8 cellular contexts compared by ENCODE assay signal in the genomic region with DNA sequence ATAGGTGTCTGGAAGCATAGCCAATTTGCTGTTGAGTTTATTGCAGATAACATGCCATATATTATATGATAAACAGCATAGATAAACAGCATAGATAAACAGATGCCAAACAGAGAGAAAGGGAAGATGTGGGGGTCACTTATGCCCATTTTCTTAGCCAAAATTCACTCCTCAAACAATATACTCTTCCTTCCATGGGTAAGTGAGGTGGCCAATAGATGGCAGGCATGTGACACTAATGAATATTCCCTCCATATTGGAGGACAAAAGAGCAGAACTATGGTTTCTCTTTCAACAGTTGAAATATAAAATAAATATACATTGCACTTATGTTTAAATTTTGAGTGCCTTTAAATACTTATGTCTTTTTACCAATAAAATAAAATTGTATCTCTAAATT.
DNase-seq lines count a peak whose midpoint lies in the region; ATAC-seq, FAIRE-seq and TF ChIP-seq lines count a peak whose summit lies in the region.

No MANE protein-coding gene starts in this region.

- H3K36me3 ChIP-seq in pancreas = no peaks in the 10 kb centered on the region

- intact Hi-C loops in pancreas (cut with DNase I) = no loop called here

- H3K27ac ChIP-seq in pancreas = no peak overlapping the region

- ATAC-seq in GM18868 (IDR thresholded peaks at IDR 0.05; ENCODE audit: unreplicated experiment) = peak; percentile 69
- ATAC-seq in pancreas = peak; percentile 58 to 76 (median 71)
- no peak for ATAC-seq in GM18517 (IDR thresholded peaks at IDR 0.05; ENCODE audit: unreplicated experiment)
- no peak for ATAC-seq in GM18873 (IDR thresholded peaks at IDR 0.05; ENCODE audit: low FRiP score, unreplicated experiment)

- no peaks in the 10 kb centered on the region for H3K9me3 ChIP-seq in pancreas

- H3K27me3 ChIP-seq in pancreas = no peaks in the 10 kb centered on the region

- DNase-seq in Kasumi-1 (lab: John Stamatoyannopoulos, UW) (peak; percentile 59 to 74), brain pericyte (ENCODE audit: low read depth, low spot score) (peak; percentile 16), pancreas (peak in 1 of 6 donors; percentile 15), NCI-H446 treated with DMSO at 0.1 percent for 48 hours (lab: John Stamatoyannopoulos, UW) (no peak), midbrain (lab: John Stamatoyannopoulos, UW) (no peak)

- FAIRE-seq in pancreas (lab: Jason Lieb, UNC) = peak; percentile 87

- peak in 1 of 4 donors; percentile 11 for TF ChIP-seq CTCF in pancreas (IDR thresholded peaks at IDR 0.05)

- H3K4me1 ChIP-seq in pancreas = peaks cover 0 to 6% (median 5%) of the 10 kb centered on the region in 3 donors

- no peak overlapping the region for H3K4me3 ChIP-seq in pancreas

Comparison
In these comparisons a context has a peak if more than half of its experiments do, and no peak if none do; other contexts are left out.
1. ATAC-seq: peak in GM18868 (single experiment) and pancreas (4 of 4); none in GM18517 (single experiment) and GM18873 (single experiment).
2. DNase-seq: peak in Kasumi-1 (2 of 2) and brain pericyte (single experiment); none in NCI-H446 treated with DMSO at 0.1 percent for 48 hours (single experiment) and midbrain (single experiment).